Comparison of ENCODE assay signal across 4 cellular contexts in genomic region chrX:57266871-57267270, GRCh38. TPM values are rescaled to one million over a fixed set of nuclear protein-coding genes. Genes with fewer than 3 reads are reported as not detected.
"Had no signal": no experiment of that assay in that cellular context is flagged by ENCODE, and none has a peak within 500 bp of the region (broad histone marks: within the 10 kb centered on the region; RNA-seq: fewer than 3 reads in every experiment).

No MANE protein-coding gene starts in this region.

- H3K4me3 ChIP-seq: GM12878 had no signal

- DNase-seq: GDM1, GF-D8 had no signal

- ATAC-seq: GM12878 had no signal

RNA-seq across cellular contexts. Expression of gene FAAH2, which starts 19.6 kb away (rescaled TPM):
- total RNA-seq: G401 had no signal
